Comparison of ENCODE assay signal across 10 cellular contexts in genomic region chr17:40259505-40259904, GRCh38.
"Had no signal": no experiment of that assay in that cellular context is flagged by ENCODE, and none has a peak within 500 bp of the region (broad histone marks: within the 10 kb centered on the region; RNA-seq: fewer than 3 reads in every experiment).

No MANE protein-coding gene starts in this region.

- ATAC-seq: GM23338, K562 had no signal

- H3K4me2 ChIP-seq: GM23338 had no signal

- H3K9me3 Mint-ChIP-seq: GM23338, H9, HFFc6 had no signal

- H3K27ac Mint-ChIP-seq: GM23338, HFFc6 had no signal

- H3K4me3 Mint-ChIP-seq: GM23338, HFFc6 had no signal

- FAIRE-seq: H1, H54, K562 had no signal

- DNase-seq: H9, HCEC 1CT, HFFc6, IMR-90, Kasumi-1, KG1 had no signal

- H3K4me3 ChIP-seq: GM23338, K562 had no signal
